ENCODE assay signal across 9 cellular contexts in the genomic region with DNA sequence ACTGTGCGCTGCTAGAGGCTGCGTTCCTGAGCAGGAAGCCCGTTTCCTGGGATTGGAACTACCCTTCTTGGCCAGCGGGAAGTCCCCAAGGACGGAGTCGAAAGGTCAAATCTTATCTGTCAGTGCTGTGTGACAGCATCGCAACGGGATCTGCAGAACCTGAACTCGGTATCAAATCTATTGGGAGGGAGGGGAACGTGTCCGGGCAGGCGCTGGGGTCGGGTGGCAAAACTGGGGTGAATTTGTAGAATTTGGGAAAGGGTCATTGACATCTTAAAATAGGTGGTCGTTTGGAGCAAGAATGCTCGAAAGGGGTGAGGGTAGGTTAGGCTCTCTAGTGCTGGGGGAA. TPM values are rescaled to one million over a fixed set of nuclear protein-coding genes. Genes with fewer than 3 reads are reported as not detected.
DNase-seq lines count a peak whose midpoint lies in the region; ATAC-seq and TF ChIP-seq lines count a peak whose summit lies in the region.
"Had no signal": no experiment of that assay in that cellular context is flagged by ENCODE, and none has a peak within 500 bp of the region (broad histone marks: within the 10 kb centered on the region; RNA-seq: fewer than 3 reads in every experiment).

No MANE protein-coding gene starts in this region.

- TF ChIP-seq POLR2A in Peyer's patch (IDR thresholded peaks at IDR 0.05) (peak in 1 of 2 donors; percentile 11), sigmoid colon (IDR thresholded peaks at IDR 0.05) (no peak)

- H3K4me1 ChIP-seq in Peyer's patch (peaks cover 0 to 35% (median 0%) of the 10 kb centered on the region in 4 donors), fibroblast of lung (ENCODE audit: control insufficient read depth, extremely low read depth, insufficient read depth, low read length) (no peaks in the 10 kb centered on the region), sigmoid colon (peaks cover 0 to 29% (median 22%) of the 10 kb centered on the region in 4 donors)

- peak overlapping the region; percentile 58 for H3K9ac ChIP-seq in fibroblast of lung (ENCODE audit: insufficient read depth, low read length)

- ATAC-seq in GM18870 (IDR thresholded peaks at IDR 0.05; ENCODE audit: unreplicated experiment) (peak; percentile 2), GM19452 (IDR thresholded peaks at IDR 0.05; ENCODE audit: unreplicated experiment) (no peak), GM21528 (IDR thresholded peaks at IDR 0.05; ENCODE audit: low FRiP score, unreplicated experiment) (no peak)

- H3K79me2 ChIP-seq in fibroblast of lung (ENCODE audit: control insufficient read depth, insufficient read depth, low read length), result peaks cover 52% of the 10 kb centered on the region

- H4K20me1 ChIP-seq in fibroblast of lung (ENCODE audit: control insufficient read depth, extremely low read depth, insufficient read depth, low read length), result no peaks in the 10 kb centered on the region

- TF ChIP-seq EP300 in sigmoid colon (IDR thresholded peaks at IDR 0.05), result no peak

- H3K36me3 ChIP-seq in Peyer's patch (peaks cover 0 to 3% (median 0%) of the 10 kb centered on the region in 3 donors), fibroblast of lung (ENCODE audit: control insufficient read depth, insufficient read depth, low read length) (no peaks in the 10 kb centered on the region), sigmoid colon (no peaks in the 10 kb centered on the region)

- DNase-seq in Peyer's patch (peak in 1 of 3 donors; percentile 79), fibroblast of lung (ENCODE audit: low read depth in 2 of 2) (no peak), sigmoid colon (no peak), GM19240 (ENCODE audit: insufficient read length, low spot score) (no peak), NCI-H748 treated with DMSO at 0.1 percent for 48 hours (lab: John Stamatoyannopoulos, UW) (no peak)

- H3K27me3 ChIP-seq in Peyer's patch (no peaks in the 10 kb centered on the region), fibroblast of lung (ENCODE audit: control insufficient read depth, insufficient read depth, low read length) (no peaks in the 10 kb centered on the region), sigmoid colon (no peaks in the 10 kb centered on the region)

- intact Hi-C loops in sigmoid colon (cut with DNase I), result loop anchor here (10.0 kb wide), 1 partner anchor 1338 kb away; a partner anchor contains a TSS

- H3K9me3 ChIP-seq in Peyer's patch, result no peaks in the 10 kb centered on the region
- no peaks in the 10 kb centered on the region for H3K9me3 ChIP-seq in fibroblast of lung (ENCODE audit: control insufficient read depth, insufficient read depth, low read depth, low read length)
- no peaks in the 10 kb centered on the region for H3K9me3 ChIP-seq in sigmoid colon

- H3K4me2 ChIP-seq in fibroblast of lung (ENCODE audit: extremely low read depth, insufficient read depth, low read length), result peak overlapping the region; percentile 98

- peak overlapping the region; percentile 95 for H2AFZ ChIP-seq in fibroblast of lung (ENCODE audit: low read length)

- 2 to 6% methylated on average over 15 of the region's 15 CpGs for WGBS in sigmoid colon, 2 donors

- TF ChIP-seq CTCF in Peyer's patch (IDR thresholded peaks at IDR 0.05), result peak in 1 of 6 experiments; percentile 4
- TF ChIP-seq CTCF in fibroblast of lung (conservative IDR thresholded peaks at IDR 0.05 in 1 of 2, IDR thresholded peaks at IDR 0.05 in 1 of 2; ENCODE audit: low read depth in 1 of 2, low read length in 2 of 2), result no peak
- no peak for TF ChIP-seq CTCF in sigmoid colon (IDR thresholded peaks at IDR 0.05)

- peak overlapping the region; percentile 76 to 96 (median 85) for H3K4me3 ChIP-seq in Peyer's patch
- H3K4me3 ChIP-seq in fibroblast of lung (replicated peaks in 1 of 4; ENCODE audit: control extremely low read depth in 1 of 4, insufficient read depth in 1 of 4, low read depth in 3 of 4, low read length in 4 of 4), result peak overlapping the region; percentile 72 to 87 (median 82)
- H3K4me3 ChIP-seq in sigmoid colon, result peak overlapping the region; percentile 65 to 96 (median 86)

- H3K27ac ChIP-seq in Peyer's patch (peak overlapping the region; percentile 87 to 98 (median 93)), fibroblast of lung (ENCODE audit: insufficient read depth, low read length) (peak overlapping the region; percentile 67), sigmoid colon (peak overlapping the region; percentile 96 to 99 (median 98))

RNA-seq across cellular contexts. Expression of a gene that starts 0.7 kb away (rescaled TPM):
- total RNA-seq in Peyer's patch (10 to 100 TPM; 57.9 to 86.7 (median 67.9) TPM), fibroblast of lung (83.5 and 142 TPM in 2 replicates), sigmoid colon (10 to 100 TPM; 57.3 to 95.6 (median 90.1) TPM)
- polyA plus RNA-seq in fibroblast of lung (242 and 350 TPM in 2 replicates), sigmoid colon (100 to 1,000 TPM; 161 to 278 (median 175) TPM)
- polyA plus RNA-seq in fibroblast of lung (2012), result 304 and 394 TPM in 2 replicates
- polyA minus RNA-seq in fibroblast of lung (ENCODE audit: low replicate concordance), result 35.6 and 40.1 TPM in 2 replicates

RNA-seq across cellular contexts. Expression of a gene that starts 16.8 kb away (rescaled TPM):
- under 1 TPM in 1 of 4 donors, not detected in 3; 0.85 TPM for total RNA-seq in Peyer's patch
- total RNA-seq in fibroblast of lung, result not detected in 2 replicates
- not detected in 2 replicates for polyA plus RNA-seq in fibroblast of lung
- polyA plus RNA-seq in fibroblast of lung (2012), result not detected in 2 replicates
- not detected in 2 replicates for polyA minus RNA-seq in fibroblast of lung (ENCODE audit: low replicate concordance)
- total RNA-seq in sigmoid colon, result not detected
- polyA plus RNA-seq in sigmoid colon, result under 1 TPM in 1 of 3 donors, not detected in 2; 0.10 TPM
- total RNA-seq: glomerular endothelial cell had no signal

RNA-seq across cellular contexts. Expression of a gene that starts 46.0 kb away (rescaled TPM):
- total RNA-seq in Peyer's patch (10 to 100 TPM in 1 of 4 donors, 1 to 10 TPM in 3; 1.6 to 13.2 (median 5.6) TPM), fibroblast of lung (0.77 and 2.6 TPM in 2 replicates), sigmoid colon (10 to 100 TPM in 3 of 4 donors, 1 to 10 TPM in 1; 5.0 to 16.3 (median 12.5) TPM)
- polyA plus RNA-seq in fibroblast of lung (0.43 and 1.2 TPM in 2 replicates), sigmoid colon (1 to 10 TPM; 6.0 to 9.2 (median 7.0) TPM)
- polyA plus RNA-seq in fibroblast of lung (2012), result 0.16 and 0.59 TPM in 2 replicates
- polyA minus RNA-seq in fibroblast of lung (ENCODE audit: low replicate concordance), result 1.2 TPM in 1 of 2 replicates, not detected in the other
